9 cellular contexts compared by ENCODE assay signal in genomic region chr5:135053278-135053677, GRCh38. TPM values are rescaled to one million over a fixed set of nuclear protein-coding genes. Genes with fewer than 3 reads are reported as not detected.
DNase-seq lines count a peak whose midpoint lies in the region; ATAC-seq and TF ChIP-seq lines count a peak whose summit lies in the region.
"Had no signal": no experiment of that assay in that cellular context is flagged by ENCODE, and none has a peak within 500 bp of the region (broad histone marks: within the 10 kb centered on the region; RNA-seq: fewer than 3 reads in every experiment).

No MANE protein-coding gene starts in this region.

- H3K27me3 ChIP-seq in hepatocyte (peaks cover 22% of the 10 kb centered on the region), right cardiac atrium (ENCODE audit: control insufficient read depth, insufficient read depth) (no peaks in the 10 kb centered on the region)

- intact Hi-C loops in right cardiac atrium (cut with DNase I), result no loop called here

- peaks cover 61% of the 10 kb centered on the region for H3K27me3 Mint-ChIP-seq in WTC11 (ENCODE audit: low read depth)
- H3K27me3 Mint-ChIP-seq in activated T-cell treated with anti-CD3 and anti-CD28 coated beads, Interleukin-2, amount 50 U/mL, for 24 hours, result peaks cover 55% of the 10 kb centered on the region

- DNase-seq in KBM-7 (peak; percentile 70), hepatocyte (ENCODE audit: low spot score) (no peak), WTC11 (ENCODE audit: low spot score) (no peak), right cardiac atrium (no peak)
- no peak for DNase-seq in activated T-cell treated with anti-CD3 and anti-CD28 coated beads, Interleukin-2, amount 50 U/mL, for 24 hours
- DNase-seq: left cardiac atrium; stimulated activated CD4-positive, alpha-beta T cell treated with anti-CD3 and anti-CD28 coated beads, Interleukin-4, amount 100 ng/mL, for 24 hours had no signal

- no peaks in the 10 kb centered on the region for H4K20me1 ChIP-seq in hepatocyte (ENCODE audit: insufficient read depth, poor library complexity, severe bottlenecking)

- H3K4me2 ChIP-seq in hepatocyte, result no peak overlapping the region

- H3K36me3 Mint-ChIP-seq in WTC11, result no peaks in the 10 kb centered on the region
- H3K36me3 Mint-ChIP-seq in activated T-cell treated with anti-CD3 and anti-CD28 coated beads, Interleukin-2, amount 50 U/mL, for 24 hours (ENCODE audit: low read depth), result no peaks in the 10 kb centered on the region

- H3K4me3 ChIP-seq in hepatocyte, result no peak overlapping the region
- no peak overlapping the region for H3K4me3 ChIP-seq in right cardiac atrium (ENCODE audit: low read length)

- no peaks in the 10 kb centered on the region for H3K9me3 ChIP-seq in hepatocyte (ENCODE audit: low read depth)
- H3K9me3 ChIP-seq in right cardiac atrium (ENCODE audit: control insufficient read depth, low read length), result no peaks in the 10 kb centered on the region

- no peaks in the 10 kb centered on the region for H3K9me2 ChIP-seq in hepatocyte (replicated peaks; ENCODE audit: insufficient read depth)

- no peak overlapping the region for H2AFZ ChIP-seq in hepatocyte

- H3K27ac Mint-ChIP-seq in WTC11, result no peak overlapping the region
- H3K27ac Mint-ChIP-seq in activated T-cell treated with anti-CD3 and anti-CD28 coated beads, Interleukin-2, amount 50 U/mL, for 24 hours, result no peak overlapping the region

- in situ Hi-C loops in KBM-7 (cut with MboI; ENCODE audit: low pct_unique_long_range_greater_than_20kb, low sequenced_read_pairs), result no loop called here

- H3K4me1 Mint-ChIP-seq in WTC11, result peaks cover 10% of the 10 kb centered on the region
- H3K4me1 Mint-ChIP-seq in activated T-cell treated with anti-CD3 and anti-CD28 coated beads, Interleukin-2, amount 50 U/mL, for 24 hours (ENCODE audit: low read depth), result no peaks in the 10 kb centered on the region

- no peaks in the 10 kb centered on the region for H3K9me3 Mint-ChIP-seq in WTC11
- H3K9me3 Mint-ChIP-seq in activated T-cell treated with anti-CD3 and anti-CD28 coated beads, Interleukin-2, amount 50 U/mL, for 24 hours, result no peaks in the 10 kb centered on the region

- TF ChIP-seq CTCF in hepatocyte (IDR thresholded peaks at IDR 0.05; ENCODE audit: poor library complexity), result no peak
- TF ChIP-seq CTCF in WTC11 (IDR thresholded peaks at IDR 0.05), result no peak

- ATAC-seq in GM18909 (IDR thresholded peaks at IDR 0.05; ENCODE audit: poor library complexity, unreplicated experiment) (peak; percentile 93), HG02571 (IDR thresholded peaks at IDR 0.05; ENCODE audit: unreplicated experiment) (peak; percentile 86), WTC11 (no peak), right cardiac atrium (no peak)
- ATAC-seq: left cardiac atrium had no signal

- H3K4me1 ChIP-seq in hepatocyte (ENCODE audit: insufficient read depth) (peaks cover 13% of the 10 kb centered on the region), right cardiac atrium (ENCODE audit: control insufficient read depth, insufficient read depth, low read length) (no peaks in the 10 kb centered on the region)

- peak overlapping the region; percentile 40 for H3K27ac ChIP-seq in hepatocyte
- H3K27ac ChIP-seq in right cardiac atrium (ENCODE audit: low read length), result no peak overlapping the region

- H3K4me3 Mint-ChIP-seq in WTC11, result no peak overlapping the region
- H3K4me3 Mint-ChIP-seq in activated T-cell treated with anti-CD3 and anti-CD28 coated beads, Interleukin-2, amount 50 U/mL, for 24 hours, result no peak overlapping the region

- H3K36me3 ChIP-seq in hepatocyte (replicated peaks; ENCODE audit: insufficient read depth, low read depth), result no peaks in the 10 kb centered on the region

- H3K79me2 ChIP-seq in hepatocyte, result no peaks in the 10 kb centered on the region

- CTCF ChIA-PET in WTC11 (lab: Charles Lee), result interaction anchor here (0.7 to 1.4 kb wide), 4 partner anchors 11 to 501 kb away, joined by 3 read pairs; no protein-coding TSS in a partner anchor

- WGBS in hepatocyte (ENCODE audit: low lambda C conversion rate, missing lambda C conversion rate), result 88% methylated on average over 2 of the region's 3 CpGs
- WGBS in right cardiac atrium, result 72% methylated on average over 3 of the region's 3 CpGs

- POLR2A ChIA-PET in WTC11 (lab: Charles Lee), result interaction anchor here (1.4 kb wide), 1 partner anchor 18 kb away, joined by 4 read pairs; no protein-coding TSS in a partner anchor

TF ChIP-seq in WTC11, 78 proteins besides CTCF, POLR2A, EP300 and RAD21:
- TF ChIP-seq STAT6 (CRISPR knock-in tag; conservative IDR thresholded peaks at IDR 0.05; ENCODE audit: low read depth), result no peak
- TF ChIP-seq, protein P1, sequence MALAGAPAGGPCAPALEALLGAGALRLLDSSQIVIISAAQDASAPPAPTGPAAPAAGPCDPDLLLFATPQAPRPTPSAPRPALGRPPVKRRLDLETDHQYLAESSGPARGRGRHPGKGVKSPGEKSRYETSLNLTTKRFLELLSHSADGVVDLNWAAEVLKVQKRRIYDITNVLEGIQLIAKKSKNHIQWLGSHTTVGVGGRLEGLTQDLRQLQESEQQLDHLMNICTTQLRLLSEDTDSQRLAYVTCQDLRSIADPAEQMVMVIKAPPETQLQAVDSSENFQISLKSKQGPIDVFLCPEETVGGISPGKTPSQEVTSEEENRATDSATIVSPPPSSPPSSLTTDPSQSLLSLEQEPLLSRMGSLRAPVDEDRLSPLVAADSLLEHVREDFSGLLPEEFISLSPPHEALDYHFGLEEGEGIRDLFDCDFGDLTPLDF (CRISPR knock-in tag; IDR thresholded peaks at IDR 0.05), result no peak
- TF ChIP-seq NR3C1 (CRISPR knock-in tag; conservative IDR thresholded peaks at IDR 0.05; ENCODE audit: low read depth), result no peak
- no peak for TF ChIP-seq TP53 (CRISPR knock-in tag; IDR thresholded peaks at IDR 0.05)
TF ChIP-seq in WTC11: peak in this region for 0.

RNA-seq across cellular contexts. Expression of gene PITX1, which starts 19.2 kb away (rescaled TPM):
- total RNA-seq in hepatocyte, result 62.9 and 64.9 TPM in 2 replicates
- 141 and 156 TPM in 2 replicates for polyA plus RNA-seq in hepatocyte
- 0.07 to 0.23 TPM (median 0.13 TPM) in 3 replicates for total RNA-seq in WTC11 (2021)
- total RNA-seq in right cardiac atrium, result under 1 TPM in 1 of 4 donors, not detected in 3; 0.18 TPM
- polyA plus RNA-seq in right cardiac atrium, result 0.02 TPM
- total RNA-seq: left cardiac atrium had no signal

Comparison
In these comparisons a context has a peak if more than half of its experiments do, and no peak if none do; other contexts are left out.
1. ATAC-seq: peak in GM18909 (single experiment) and HG02571 (single experiment); none in WTC11 (single experiment) and right cardiac atrium (0 of 2).
2. RNA of gene PITX1, which starts 19.2 kb away (total RNA-seq): 62.9 to 64.9 TPM in hepatocyte; 0.07 to 0.23 TPM in WTC11 and 0.18 TPM in right cardiac atrium; every median in the first group is over 10 times any median in the second.